8 cellular contexts compared by ENCODE assay signal in the genomic region with DNA sequence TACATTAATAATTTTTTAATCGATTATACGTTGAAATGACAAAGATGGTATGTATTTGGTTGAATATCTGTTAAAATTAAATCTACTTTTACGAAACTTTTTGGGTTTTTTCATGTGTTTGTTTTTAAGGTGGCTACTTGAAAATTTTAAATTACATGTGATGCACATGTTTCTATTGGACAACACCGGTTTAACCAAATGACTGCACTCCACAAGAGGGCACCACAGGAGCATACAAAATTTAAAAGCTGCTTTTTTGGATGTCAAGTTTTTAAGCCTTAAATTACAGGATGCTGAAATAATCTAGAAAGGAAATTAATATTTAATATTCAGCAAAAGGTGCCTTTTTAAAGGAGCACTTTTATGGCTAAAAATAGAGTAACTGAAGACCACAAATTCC.
DNase-seq lines count a peak whose midpoint lies in the region; ATAC-seq and TF ChIP-seq lines count a peak whose summit lies in the region.

No MANE protein-coding gene starts in this region.

- DNase-seq in AG08395 (ENCODE audit: low spot score): peak; percentile 55
- DNase-seq in NCI-H82 treated with DMSO at 0.1 percent for 48 hours (lab: John Stamatoyannopoulos, UW; ENCODE audit: unreplicated experiment): peak; percentile 29
- DNase-seq in activated effector memory CD4-positive, alpha-beta T cell treated with anti-CD3 and anti-CD28 coated beads, Interleukin-2, amount 50 U/mL, for 16 hours: peak; percentile 72
- peak; percentile 51 for DNase-seq in globus pallidus (ENCODE audit: low spot score)
- peak; percentile 37 for DNase-seq in stimulated activated CD4-positive, alpha-beta T cell treated with anti-CD3 and anti-CD28 coated beads, Interleukin-12 subunit alpha, Interleukin-12 subunit beta, amount 100 ng/mL, for 4 hours

- TF ChIP-seq CTCF in GM12873 (IDR thresholded peaks at IDR 0.05; ENCODE audit: insufficient read depth, low read depth, low read length, missing control alignments): peak; percentile 37

- ATAC-seq in HG02840 (IDR thresholded peaks at IDR 0.05; ENCODE audit: low FRiP score, unreplicated experiment) (no peak), GM21447 (IDR thresholded peaks at IDR 0.05; ENCODE audit: unreplicated experiment) (no peak)
